ENCODE assay signal across 1 cellular context in the genomic region with DNA sequence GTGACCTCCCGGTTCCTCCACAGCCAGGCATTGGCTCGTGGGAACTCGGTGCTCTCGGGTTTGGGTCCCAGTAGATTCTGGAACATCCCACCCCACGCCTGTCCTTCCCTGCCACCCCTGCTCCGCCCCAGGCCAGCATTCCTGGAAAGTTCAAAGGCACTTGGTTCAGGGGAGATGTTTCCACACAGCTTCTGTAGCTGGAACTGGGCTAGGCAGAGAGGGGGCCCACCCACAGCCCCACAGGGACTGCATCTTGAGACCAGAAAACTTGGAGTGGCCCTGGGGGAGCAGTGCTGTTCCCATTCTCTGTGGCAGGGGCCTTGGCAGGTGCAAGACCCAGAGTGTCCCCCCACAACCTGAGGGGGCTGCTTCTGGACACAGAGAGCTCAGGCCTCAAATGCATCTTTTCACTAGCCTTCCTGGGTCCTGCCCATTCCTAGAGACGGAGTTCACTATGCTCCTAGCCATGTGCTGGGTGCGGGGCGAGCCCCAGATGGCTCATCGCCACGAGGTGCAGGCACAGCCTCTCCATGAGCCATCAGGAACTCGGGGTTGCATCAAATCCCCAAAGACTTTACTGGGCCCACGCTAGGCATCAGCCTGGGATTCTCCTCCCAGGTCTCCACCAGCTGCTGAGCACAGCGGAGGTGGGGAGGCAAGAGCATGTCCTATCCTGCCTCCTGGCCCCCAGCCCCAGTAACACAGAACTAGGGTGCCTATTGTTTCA.
TF ChIP-seq lines count a peak whose summit lies in the region.

No MANE protein-coding gene starts in this region.

TF ChIP-seq in HepG2, 621 proteins besides CTCF, POLR2A, EP300 and RAD21 (continued from another document and continues in another):
- TF ChIP-seq ZNF318 (CRISPR knock-in tag; IDR thresholded peaks at IDR 0.05) (0 out of 2 replicates have a peak, but pooled peaks have one; percentile 22), ZNF570 (CRISPR knock-in tag; IDR thresholded peaks at IDR 0.05; ENCODE audit: borderline replicate concordance) (no peak), ZMYM3 (CRISPR knock-in tag; IDR thresholded peaks at IDR 0.05) (peak; percentile 29; the same call in 1 of the 2 replicates), ZNF383 (CRISPR knock-in tag; IDR thresholded peaks at IDR 0.05; ENCODE audit: borderline replicate concordance) (0 out of 2 replicates have a peak, but pooled peaks have one; percentile 22), MED1 (CRISPR knock-in tag; IDR thresholded peaks at IDR 0.05) (no peak), EEA1 (CRISPR knock-in tag; IDR thresholded peaks at IDR 0.05; ENCODE audit: borderline replicate concordance) (0 out of 2 replicates have a peak, but pooled peaks have one; percentile 82), BCL6 (CRISPR knock-in tag; IDR thresholded peaks at IDR 0.05) (peak; percentile 98), ZFX (CRISPR knock-in tag; IDR thresholded peaks at IDR 0.05; ENCODE audit: low read depth) (0 out of 2 replicates have a peak, but pooled peaks have one; percentile 3), NR2F1 (CRISPR knock-in tag; IDR thresholded peaks at IDR 0.05) (peak in 1 of 2 experiments; percentile 27; a peak in 1 of 4 replicates), NAIF1 (CRISPR knock-in tag; IDR thresholded peaks at IDR 0.05; ENCODE audit: borderline replicate concordance) (no peak), ZFP90 (CRISPR knock-in tag; IDR thresholded peaks at IDR 0.05; ENCODE audit: borderline replicate concordance) (0 out of 2 replicates have a peak, but pooled peaks have one; percentile 18), ZNF451 (CRISPR knock-in tag; IDR thresholded peaks at IDR 0.05) (peak; percentile 61; the same call in 1 of the 2 replicates), RXRB (CRISPR knock-in tag; IDR thresholded peaks at IDR 0.05; ENCODE audit: borderline replicate concordance) (no peak), ZNF543 (CRISPR knock-in tag; IDR thresholded peaks at IDR 0.05) (no peak; the same call in 1 of the 2 replicates), ZNF556 (CRISPR knock-in tag; IDR thresholded peaks at IDR 0.05; ENCODE audit: borderline replicate concordance) (0 out of 2 replicates have a peak, but pooled peaks have one; percentile 12), NR2C2 (CRISPR knock-in tag; IDR thresholded peaks at IDR 0.05; ENCODE audit: borderline replicate concordance) (peak; percentile 38; the same call in 1 of the 2 replicates), LCORL (IDR thresholded peaks at IDR 0.05) (no peak), LCORL (CRISPR knock-in tag; IDR thresholded peaks at IDR 0.05) (peak; percentile 71), AKAP8 (CRISPR knock-in tag; IDR thresholded peaks at IDR 0.05) (0 out of 2 replicates have a peak, but pooled peaks have one; percentile 6), ZNF274 (CRISPR knock-in tag; IDR thresholded peaks at IDR 0.05) (peak; percentile 71; the same call in 1 of the 2 replicates), HMG20A (CRISPR knock-in tag; IDR thresholded peaks at IDR 0.05; ENCODE audit: borderline replicate concordance) (peak; percentile 47; the same call in 1 of the 2 replicates), ZNF430 (CRISPR knock-in tag; IDR thresholded peaks at IDR 0.05) (peak; percentile 50; the same call in 1 of the 2 replicates), TEAD3 (CRISPR knock-in tag; optimal IDR thresholded peaks at IDR 0.05; ENCODE audit: borderline replicate concordance) (peak; percentile 68), TCF7L2 (IDR thresholded peaks at IDR 0.05; ENCODE audit: low read depth, low read length) (no peak), RNF2 (conservative IDR thresholded peaks at IDR 0.05; ENCODE audit: low read depth) (no peak), ZNF883 (CRISPR knock-in tag; IDR thresholded peaks at IDR 0.05; ENCODE audit: not compliant biosample characterization) (peak; percentile 64)
- TF ChIP-seq, protein P1, sequence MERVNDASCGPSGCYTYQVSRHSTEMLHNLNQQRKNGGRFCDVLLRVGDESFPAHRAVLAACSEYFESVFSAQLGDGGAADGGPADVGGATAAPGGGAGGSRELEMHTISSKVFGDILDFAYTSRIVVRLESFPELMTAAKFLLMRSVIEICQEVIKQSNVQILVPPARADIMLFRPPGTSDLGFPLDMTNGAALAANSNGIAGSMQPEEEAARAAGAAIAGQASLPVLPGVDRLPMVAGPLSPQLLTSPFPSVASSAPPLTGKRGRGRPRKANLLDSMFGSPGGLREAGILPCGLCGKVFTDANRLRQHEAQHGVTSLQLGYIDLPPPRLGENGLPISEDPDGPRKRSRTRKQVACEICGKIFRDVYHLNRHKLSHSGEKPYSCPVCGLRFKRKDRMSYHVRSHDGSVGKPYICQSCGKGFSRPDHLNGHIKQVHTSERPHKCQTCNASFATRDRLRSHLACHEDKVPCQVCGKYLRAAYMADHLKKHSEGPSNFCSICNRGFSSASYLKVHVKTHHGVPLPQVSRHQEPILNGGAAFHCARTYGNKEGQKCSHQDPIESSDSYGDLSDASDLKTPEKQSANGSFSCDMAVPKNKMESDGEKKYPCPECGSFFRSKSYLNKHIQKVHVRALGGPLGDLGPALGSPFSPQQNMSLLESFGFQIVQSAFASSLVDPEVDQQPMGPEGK (CRISPR knock-in tag; IDR thresholded peaks at IDR 0.05) = peak; percentile 79
- TF ChIP-seq, protein P2, sequence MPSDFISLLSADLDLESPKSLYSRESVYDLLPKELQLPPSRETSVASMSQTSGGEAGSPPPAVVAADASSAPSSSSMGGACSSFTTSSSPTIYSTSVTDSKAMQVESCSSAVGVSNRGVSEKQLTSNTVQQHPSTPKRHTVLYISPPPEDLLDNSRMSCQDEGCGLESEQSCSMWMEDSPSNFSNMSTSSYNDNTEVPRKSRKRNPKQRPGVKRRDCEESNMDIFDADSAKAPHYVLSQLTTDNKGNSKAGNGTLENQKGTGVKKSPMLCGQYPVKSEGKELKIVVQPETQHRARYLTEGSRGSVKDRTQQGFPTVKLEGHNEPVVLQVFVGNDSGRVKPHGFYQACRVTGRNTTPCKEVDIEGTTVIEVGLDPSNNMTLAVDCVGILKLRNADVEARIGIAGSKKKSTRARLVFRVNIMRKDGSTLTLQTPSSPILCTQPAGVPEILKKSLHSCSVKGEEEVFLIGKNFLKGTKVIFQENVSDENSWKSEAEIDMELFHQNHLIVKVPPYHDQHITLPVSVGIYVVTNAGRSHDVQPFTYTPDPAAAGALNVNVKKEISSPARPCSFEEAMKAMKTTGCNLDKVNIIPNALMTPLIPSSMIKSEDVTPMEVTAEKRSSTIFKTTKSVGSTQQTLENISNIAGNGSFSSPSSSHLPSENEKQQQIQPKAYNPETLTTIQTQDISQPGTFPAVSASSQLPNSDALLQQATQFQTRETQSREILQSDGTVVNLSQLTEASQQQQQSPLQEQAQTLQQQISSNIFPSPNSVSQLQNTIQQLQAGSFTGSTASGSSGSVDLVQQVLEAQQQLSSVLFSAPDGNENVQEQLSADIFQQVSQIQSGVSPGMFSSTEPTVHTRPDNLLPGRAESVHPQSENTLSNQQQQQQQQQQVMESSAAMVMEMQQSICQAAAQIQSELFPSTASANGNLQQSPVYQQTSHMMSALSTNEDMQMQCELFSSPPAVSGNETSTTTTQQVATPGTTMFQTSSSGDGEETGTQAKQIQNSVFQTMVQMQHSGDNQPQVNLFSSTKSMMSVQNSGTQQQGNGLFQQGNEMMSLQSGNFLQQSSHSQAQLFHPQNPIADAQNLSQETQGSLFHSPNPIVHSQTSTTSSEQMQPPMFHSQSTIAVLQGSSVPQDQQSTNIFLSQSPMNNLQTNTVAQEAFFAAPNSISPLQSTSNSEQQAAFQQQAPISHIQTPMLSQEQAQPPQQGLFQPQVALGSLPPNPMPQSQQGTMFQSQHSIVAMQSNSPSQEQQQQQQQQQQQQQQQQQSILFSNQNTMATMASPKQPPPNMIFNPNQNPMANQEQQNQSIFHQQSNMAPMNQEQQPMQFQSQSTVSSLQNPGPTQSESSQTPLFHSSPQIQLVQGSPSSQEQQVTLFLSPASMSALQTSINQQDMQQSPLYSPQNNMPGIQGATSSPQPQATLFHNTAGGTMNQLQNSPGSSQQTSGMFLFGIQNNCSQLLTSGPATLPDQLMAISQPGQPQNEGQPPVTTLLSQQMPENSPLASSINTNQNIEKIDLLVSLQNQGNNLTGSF (CRISPR knock-in tag; IDR thresholded peaks at IDR 0.05) = 0 out of 2 replicates have a peak, but pooled peaks have one; percentile 46
- TF ChIP-seq, protein P3, sequence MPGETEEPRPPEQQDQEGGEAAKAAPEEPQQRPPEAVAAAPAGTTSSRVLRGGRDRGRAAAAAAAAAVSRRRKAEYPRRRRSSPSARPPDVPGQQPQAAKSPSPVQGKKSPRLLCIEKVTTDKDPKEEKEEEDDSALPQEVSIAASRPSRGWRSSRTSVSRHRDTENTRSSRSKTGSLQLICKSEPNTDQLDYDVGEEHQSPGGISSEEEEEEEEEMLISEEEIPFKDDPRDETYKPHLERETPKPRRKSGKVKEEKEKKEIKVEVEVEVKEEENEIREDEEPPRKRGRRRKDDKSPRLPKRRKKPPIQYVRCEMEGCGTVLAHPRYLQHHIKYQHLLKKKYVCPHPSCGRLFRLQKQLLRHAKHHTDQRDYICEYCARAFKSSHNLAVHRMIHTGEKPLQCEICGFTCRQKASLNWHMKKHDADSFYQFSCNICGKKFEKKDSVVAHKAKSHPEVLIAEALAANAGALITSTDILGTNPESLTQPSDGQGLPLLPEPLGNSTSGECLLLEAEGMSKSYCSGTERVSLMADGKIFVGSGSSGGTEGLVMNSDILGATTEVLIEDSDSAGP (CRISPR knock-in tag; IDR thresholded peaks at IDR 0.05; ENCODE audit: borderline replicate concordance) = 0 out of 2 replicates have a peak, but pooled peaks have one; percentile 42
- TF ChIP-seq, protein P4, sequence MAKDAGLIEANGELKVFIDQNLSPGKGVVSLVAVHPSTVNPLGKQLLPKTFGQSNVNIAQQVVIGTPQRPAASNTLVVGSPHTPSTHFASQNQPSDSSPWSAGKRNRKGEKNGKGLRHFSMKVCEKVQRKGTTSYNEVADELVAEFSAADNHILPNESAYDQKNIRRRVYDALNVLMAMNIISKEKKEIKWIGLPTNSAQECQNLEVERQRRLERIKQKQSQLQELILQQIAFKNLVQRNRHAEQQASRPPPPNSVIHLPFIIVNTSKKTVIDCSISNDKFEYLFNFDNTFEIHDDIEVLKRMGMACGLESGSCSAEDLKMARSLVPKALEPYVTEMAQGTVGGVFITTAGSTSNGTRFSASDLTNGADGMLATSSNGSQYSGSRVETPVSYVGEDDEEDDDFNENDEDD (CRISPR knock-in tag; IDR thresholded peaks at IDR 0.05; ENCODE audit: borderline replicate concordance) = 0 out of 2 replicates have a peak, but pooled peaks have one; percentile 3
- TF ChIP-seq, protein P5, sequence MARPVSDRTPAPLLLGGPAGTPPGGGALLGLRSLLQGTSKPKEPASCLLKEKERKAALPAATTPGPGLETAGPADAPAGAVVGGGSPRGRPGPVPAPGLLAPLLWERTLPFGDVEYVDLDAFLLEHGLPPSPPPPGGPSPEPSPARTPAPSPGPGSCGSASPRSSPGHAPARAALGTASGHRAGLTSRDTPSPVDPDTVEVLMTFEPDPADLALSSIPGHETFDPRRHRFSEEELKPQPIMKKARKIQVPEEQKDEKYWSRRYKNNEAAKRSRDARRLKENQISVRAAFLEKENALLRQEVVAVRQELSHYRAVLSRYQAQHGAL (CRISPR knock-in tag; IDR thresholded peaks at IDR 0.05; ENCODE audit: not compliant biosample characterization) = no peak
- TF ChIP-seq, protein P6, sequence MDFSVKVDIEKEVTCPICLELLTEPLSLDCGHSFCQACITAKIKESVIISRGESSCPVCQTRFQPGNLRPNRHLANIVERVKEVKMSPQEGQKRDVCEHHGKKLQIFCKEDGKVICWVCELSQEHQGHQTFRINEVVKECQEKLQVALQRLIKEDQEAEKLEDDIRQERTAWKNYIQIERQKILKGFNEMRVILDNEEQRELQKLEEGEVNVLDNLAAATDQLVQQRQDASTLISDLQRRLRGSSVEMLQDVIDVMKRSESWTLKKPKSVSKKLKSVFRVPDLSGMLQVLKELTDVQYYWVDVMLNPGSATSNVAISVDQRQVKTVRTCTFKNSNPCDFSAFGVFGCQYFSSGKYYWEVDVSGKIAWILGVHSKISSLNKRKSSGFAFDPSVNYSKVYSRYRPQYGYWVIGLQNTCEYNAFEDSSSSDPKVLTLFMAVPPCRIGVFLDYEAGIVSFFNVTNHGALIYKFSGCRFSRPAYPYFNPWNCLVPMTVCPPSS (IDR thresholded peaks at IDR 0.05) = no peak
